Comparison of ENCODE assay signal across 1 cellular context in the genomic region with DNA sequence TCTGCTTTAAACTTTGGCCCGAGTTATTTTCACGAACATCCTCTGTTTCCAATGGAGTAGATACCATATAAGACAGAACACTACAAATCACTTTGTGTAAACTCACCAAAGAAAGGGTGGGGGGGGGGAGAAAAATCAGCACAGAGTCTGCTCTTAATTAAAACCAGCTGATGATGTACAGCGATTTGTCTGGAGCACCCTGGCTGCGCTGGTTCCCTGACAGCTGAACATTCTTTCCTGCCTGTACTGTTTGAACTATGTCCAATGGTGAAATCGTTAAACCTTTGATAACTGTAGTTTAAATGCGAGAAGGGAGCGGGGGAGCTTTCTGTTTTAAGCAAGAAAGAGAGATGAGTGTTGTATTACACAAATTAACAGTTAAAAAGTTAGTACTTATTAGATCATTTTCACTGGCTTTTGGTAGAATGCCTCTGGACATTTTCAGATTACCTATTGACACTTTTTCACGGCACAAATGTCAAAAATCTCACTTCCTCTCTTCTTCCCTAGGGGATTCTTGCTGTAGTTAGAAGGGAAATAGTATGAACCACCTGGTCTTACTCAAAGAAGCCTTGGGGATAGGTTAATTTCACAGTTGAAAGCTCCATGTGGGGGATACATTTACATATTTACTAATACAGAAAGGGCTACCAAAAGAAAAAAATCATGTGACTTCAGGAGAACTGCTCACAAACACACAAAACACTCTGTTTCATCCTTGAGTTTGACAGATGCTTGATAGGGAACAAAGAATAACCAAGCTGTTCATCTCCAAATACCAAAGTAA.
TF ChIP-seq lines count a peak whose summit lies in the region.

No MANE protein-coding gene starts in this region.

TF ChIP-seq in IMR-90, 13 proteins besides CTCF, POLR2A, EP300 and RAD21 (continued from another document):
- TF ChIP-seq RCOR1 (IDR thresholded peaks at IDR 0.05; ENCODE audit: insufficient replicate concordance, low read length) (no peak), RFX5 (IDR thresholded peaks at IDR 0.05; ENCODE audit: low read depth, low read length) (no peak), FOS (IDR thresholded peaks at IDR 0.05; ENCODE audit: low read depth, low read length) (no peak), MAFK (IDR thresholded peaks at IDR 0.05; ENCODE audit: low read depth, low read length) (no peak)
